Comparison of ENCODE assay signal across 1 cellular context in genomic region chr10:97138777-97139317, GRCh38.
TF ChIP-seq lines count a peak whose summit lies in the region.

No MANE protein-coding gene starts in this region.

TF ChIP-seq in HCT116, 20 proteins besides CTCF, POLR2A, EP300 and RAD21 (continued from another document):
- TF ChIP-seq MAX (IDR thresholded peaks at IDR 0.05) (no peak), SP1 (IDR thresholded peaks at IDR 0.05; ENCODE audit: low read depth) (no peak), EGR1 (IDR thresholded peaks at IDR 0.05; ENCODE audit: low read depth) (no peak)
TF ChIP-seq in HCT116: peak in this region for 0.
